Comparison of ENCODE assay signal across 10 cellular contexts in genomic region chr9:124284940-124285441, GRCh38. TPM values are rescaled to one million over a fixed set of nuclear protein-coding genes. Genes with fewer than 3 reads are reported as not detected.
A peak's percentile ranks its signal among the peaks of the same experiment; 100 is the strongest.
DNase-seq lines count a peak whose midpoint lies in the region; ATAC-seq and TF ChIP-seq lines count a peak whose summit lies in the region.
"Had no signal": no experiment of that assay in that cellular context is flagged by ENCODE, and none has a peak within 500 bp of the region (broad histone marks: within the 10 kb centered on the region; RNA-seq: fewer than 3 reads in every experiment).

No MANE protein-coding gene starts in this region.

- peak overlapping the region; percentile 88 to 100 (median 97) for H3K27ac Mint-ChIP-seq in CD14-positive monocyte
- peak overlapping the region; percentile 99 for H3K27ac Mint-ChIP-seq in activated CD4-positive, alpha-beta memory T cell treated with anti-CD3 and anti-CD28 coated beads for 36 hours
- peak overlapping the region in 1 of 9 donors; percentile 33 for H3K27ac Mint-ChIP-seq in naive thymus-derived CD4-positive, alpha-beta T cell

- H3K4me3 ChIP-seq in gastroesophageal sphincter (no peak overlapping the region), prostate gland (no peak overlapping the region)
- no peak overlapping the region for H3K4me3 ChIP-seq in naive thymus-derived CD4-positive, alpha-beta T cell (ENCODE audit: low read length)

- H3K27ac ChIP-seq in gastroesophageal sphincter (peak overlapping the region; percentile 52 to 89 (median 81)), prostate gland (peak overlapping the region; percentile 72 to 74)
- H3K27ac ChIP-seq in naive thymus-derived CD4-positive, alpha-beta T cell (ENCODE audit: low read depth, low read length): no peak overlapping the region

- TF ChIP-seq CTCF in CD14-positive monocyte (IDR thresholded peaks at IDR 0.05) (no peak), gastroesophageal sphincter (IDR thresholded peaks at IDR 0.05) (no peak), prostate gland (IDR thresholded peaks at IDR 0.05) (no peak)

- peaks cover 0 to 96% (median 60%) of the 10 kb centered on the region in 3 donors for H3K4me1 ChIP-seq in gastroesophageal sphincter
- H3K4me1 ChIP-seq in prostate gland (replicated peaks): peaks cover 16% of the 10 kb centered on the region
- peaks cover 0 to 25% of the 10 kb centered on the region in 2 donors for H3K4me1 ChIP-seq in naive thymus-derived CD4-positive, alpha-beta T cell (ENCODE audit: control insufficient read depth in 2 of 2, insufficient read depth in 2 of 2, low read length in 2 of 2)

- H3K9me3 Mint-ChIP-seq in CD14-positive monocyte: no peaks in the 10 kb centered on the region
- H3K9me3 Mint-ChIP-seq in activated CD4-positive, alpha-beta memory T cell treated with anti-CD3 and anti-CD28 coated beads for 36 hours: no peaks in the 10 kb centered on the region
- no peaks in the 10 kb centered on the region for H3K9me3 Mint-ChIP-seq in naive thymus-derived CD4-positive, alpha-beta T cell
- no peaks in the 10 kb centered on the region for H3K9me3 Mint-ChIP-seq in activated T-cell treated with anti-CD3 and anti-CD28 coated beads, Interleukin-2, amount 50 U/mL, for 4 hours

- WGBS in gastroesophageal sphincter (ENCODE audit: low coverage in 1 of 2), 2 donors: 45 to 50% methylated on average over 4 to 7 of the region's 18 CpGs
- WGBS in prostate gland: 43% methylated on average over 18 of the region's 18 CpGs

- no peaks in the 10 kb centered on the region for H3K27me3 ChIP-seq in gastroesophageal sphincter
- no peaks in the 10 kb centered on the region for H3K27me3 ChIP-seq in prostate gland (replicated peaks; ENCODE audit: insufficient read depth)
- no peaks in the 10 kb centered on the region for H3K27me3 ChIP-seq in naive thymus-derived CD4-positive, alpha-beta T cell (ENCODE audit: control insufficient read depth in 2 of 2, insufficient read depth in 2 of 2, low read length in 2 of 2)

- POLR2A ChIA-PET in activated CD4-positive, alpha-beta memory T cell treated with anti-CD3 and anti-CD28 coated beads for 36 hours (lab: Charles Lee): no interaction called here
- POLR2A ChIA-PET in naive thymus-derived CD4-positive, alpha-beta T cell (lab: Charles Lee): no interaction called here

- TF ChIP-seq POLR2A in gastroesophageal sphincter (IDR thresholded peaks at IDR 0.05) (no peak), prostate gland (IDR thresholded peaks at IDR 0.05) (no peak)

- H3K36me3 ChIP-seq in gastroesophageal sphincter: no peaks in the 10 kb centered on the region
- no peaks in the 10 kb centered on the region for H3K36me3 ChIP-seq in prostate gland
- no peaks in the 10 kb centered on the region for H3K36me3 ChIP-seq in naive thymus-derived CD4-positive, alpha-beta T cell (ENCODE audit: control insufficient read depth in 2 of 3, insufficient read depth in 3 of 3, low read length in 3 of 3)

- no peak overlapping the region for H3K4me3 Mint-ChIP-seq in CD14-positive monocyte
- H3K4me3 Mint-ChIP-seq in activated CD4-positive, alpha-beta memory T cell treated with anti-CD3 and anti-CD28 coated beads for 36 hours: no peak overlapping the region
- peak overlapping the region in 1 of 10 donors; percentile 42 for H3K4me3 Mint-ChIP-seq in naive thymus-derived CD4-positive, alpha-beta T cell
- no peak overlapping the region for H3K4me3 Mint-ChIP-seq in activated T-cell treated with anti-CD3 and anti-CD28 coated beads, Interleukin-2, amount 50 U/mL, for 4 hours

- intact Hi-C loops in CD14-positive monocyte (cut with micrococcal nuclease) (loop anchor here in 1 of 2 donors (5.0 kb wide), 1 partner anchor 88 kb away; no protein-coding TSS in a partner anchor), prostate gland (cut with DNase I) (no loop called here)
- intact Hi-C loops in activated CD4-positive, alpha-beta memory T cell treated with anti-CD3 and anti-CD28 coated beads for 36 hours (cut with micrococcal nuclease): no loop called here
- intact Hi-C loops in naive thymus-derived CD4-positive, alpha-beta T cell (cut with micrococcal nuclease): no loop called here

- H3K36me3 Mint-ChIP-seq in CD14-positive monocyte: peaks cover 21 to 47% of the 10 kb centered on the region in 2 donors
- peaks cover 3% of the 10 kb centered on the region for H3K36me3 Mint-ChIP-seq in activated CD4-positive, alpha-beta memory T cell treated with anti-CD3 and anti-CD28 coated beads for 36 hours
- H3K36me3 Mint-ChIP-seq in naive thymus-derived CD4-positive, alpha-beta T cell: no peaks in the 10 kb centered on the region
- peaks cover 2% of the 10 kb centered on the region for H3K36me3 Mint-ChIP-seq in activated T-cell treated with anti-CD3 and anti-CD28 coated beads, Interleukin-2, amount 50 U/mL, for 4 hours (ENCODE audit: insufficient read depth)

- peaks cover 87% of the 10 kb centered on the region for H3K4me1 Mint-ChIP-seq in CD14-positive monocyte
- H3K4me1 Mint-ChIP-seq in activated CD4-positive, alpha-beta memory T cell treated with anti-CD3 and anti-CD28 coated beads for 36 hours (ENCODE audit: low read depth): peaks cover 30% of the 10 kb centered on the region
- peaks cover 0 to 19% (median 9%) of the 10 kb centered on the region in 7 donors for H3K4me1 Mint-ChIP-seq in naive thymus-derived CD4-positive, alpha-beta T cell
- peaks cover 35% of the 10 kb centered on the region for H3K4me1 Mint-ChIP-seq in activated T-cell treated with anti-CD3 and anti-CD28 coated beads, Interleukin-2, amount 50 U/mL, for 4 hours (ENCODE audit: low read depth)

- TF ChIP-seq EP300 in gastroesophageal sphincter (IDR thresholded peaks at IDR 0.05): no peak

- H3K9me3 ChIP-seq in gastroesophageal sphincter (no peaks in the 10 kb centered on the region), prostate gland (no peaks in the 10 kb centered on the region)
- H3K9me3 ChIP-seq in naive thymus-derived CD4-positive, alpha-beta T cell (ENCODE audit: control insufficient read depth in 2 of 3, low read length in 3 of 3): no peaks in the 10 kb centered on the region

- DNase-seq in CD14-positive monocyte (ENCODE audit: low spot score) (no peak), prostate gland (ENCODE audit: low spot score) (no peak), T-helper 9 cell (no peak)
- no peak for DNase-seq in activated CD4-positive, alpha-beta memory T cell treated with anti-CD3 and anti-CD28 coated beads for 36 hours
- no peak for DNase-seq in naive thymus-derived CD4-positive, alpha-beta T cell
- no peak for DNase-seq in activated T-cell treated with anti-CD3 and anti-CD28 coated beads, Interleukin-2, amount 50 U/mL, for 4 hours
- DNase-seq: GF-D8, NCI-H1694 treated with DMSO at 0.1 percent for 48 hours had no signal

- ATAC-seq in gastroesophageal sphincter (peak; percentile 46), GM21717 (IDR thresholded peaks at IDR 0.05; ENCODE audit: unreplicated experiment) (no peak)
- ATAC-seq in naive thymus-derived CD4-positive, alpha-beta T cell: no peak
- no peak for ATAC-seq in activated T-cell treated with anti-CD3 and anti-CD28 coated beads, Interleukin-2, amount 50 U/mL, for 4 hours

- peaks cover 0 to 2% (median 1%) of the 10 kb centered on the region in 3 donors for H3K27me3 Mint-ChIP-seq in CD14-positive monocyte (ENCODE audit: low read depth in 3 of 3)
- no peaks in the 10 kb centered on the region for H3K27me3 Mint-ChIP-seq in activated CD4-positive, alpha-beta memory T cell treated with anti-CD3 and anti-CD28 coated beads for 36 hours
- peaks cover 0 to 2% (median 0%) of the 10 kb centered on the region in 5 donors for H3K27me3 Mint-ChIP-seq in naive thymus-derived CD4-positive, alpha-beta T cell
- H3K27me3 Mint-ChIP-seq in activated T-cell treated with anti-CD3 and anti-CD28 coated beads, Interleukin-2, amount 50 U/mL, for 4 hours (ENCODE audit: low read depth): no peaks in the 10 kb centered on the region

- CTCF ChIA-PET in activated CD4-positive, alpha-beta memory T cell treated with anti-CD3 and anti-CD28 coated beads for 36 hours (lab: Charles Lee): interaction anchor here (1.1 to 1.7 kb wide), 2 partner anchors 35 to 158 kb away, joined by 3 to 5 read pairs; no protein-coding TSS in a partner anchor
- CTCF ChIA-PET in naive thymus-derived CD4-positive, alpha-beta T cell (lab: Charles Lee): no interaction called here

RNA-seq across cellular contexts. Expression of gene NEK6, which starts 27.2 kb away (rescaled TPM):
- 10 to 100 TPM; 26.1 to 35.8 TPM for polyA plus RNA-seq in CD14-positive monocyte
- 10 to 100 TPM; 16.1 to 18.8 TPM for total RNA-seq in activated CD4-positive, alpha-beta memory T cell treated with anti-CD3 and anti-CD28 coated beads for 36 hours
- total RNA-seq in gastroesophageal sphincter (10 to 100 TPM; 13.2 to 31.7 (median 19.3) TPM), prostate gland (10 to 100 TPM; 32.3 to 44.2 TPM)
- 10 to 100 TPM in 1 of 5 experiments, 1 to 10 TPM in 4; 1.9 to 32.8 (median 2.8) TPM for total RNA-seq in naive thymus-derived CD4-positive, alpha-beta T cell
- under 1 TPM; 0.43 to 0.54 TPM for polyA plus RNA-seq in naive thymus-derived CD4-positive, alpha-beta T cell
- total RNA-seq in activated T-cell treated with anti-CD3 and anti-CD28 coated beads, Interleukin-2, amount 50 U/mL, for 4 hours: 10 to 100 TPM; 29.8 to 46.1 (median 43.0) TPM
